Comparison of ENCODE assay signal across 17 cellular contexts in the genomic region with DNA sequence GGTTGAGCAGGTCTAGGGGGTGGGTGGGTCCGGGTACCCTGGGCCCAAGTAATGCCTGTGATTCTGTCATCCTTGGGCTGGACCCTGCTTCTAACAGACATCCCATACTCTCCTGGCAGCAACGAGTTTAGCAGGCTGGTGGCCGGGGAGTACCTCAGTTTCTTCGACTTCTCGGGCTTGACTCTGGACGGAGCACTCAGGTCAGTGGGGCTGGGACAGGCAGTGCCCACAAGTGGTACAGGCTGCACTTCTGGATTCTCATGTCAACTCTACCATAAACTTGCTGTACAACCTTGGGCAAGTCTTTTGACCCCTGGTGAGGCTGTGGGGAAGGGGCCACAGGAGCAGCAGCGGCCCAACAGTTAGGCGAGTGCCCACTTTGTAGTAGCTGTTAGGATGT. TPM values are rescaled to one million over a fixed set of nuclear protein-coding genes. Genes with fewer than 3 reads are reported as not detected.
DNase-seq lines count a peak whose midpoint lies in the region; ATAC-seq and TF ChIP-seq lines count a peak whose summit lies in the region.
"Had no signal": no experiment of that assay in that cellular context is flagged by ENCODE, and none has a peak within 500 bp of the region (broad histone marks: within the 10 kb centered on the region; RNA-seq: fewer than 3 reads in every experiment).

No MANE protein-coding gene starts in this region.

- DNase-seq in activated CD8-positive, alpha-beta memory T cell treated with anti-CD3 and anti-CD28 coated beads, Interleukin-2, amount 50 U/mL, for 4 hours, result peak; percentile 5
- no peak for DNase-seq in activated CD8-positive, alpha-beta memory T cell treated with anti-CD3 and anti-CD28 coated beads, Interleukin-2, amount 10 ng/mL, durations not matched to agents 7 days and 5 days
- DNase-seq in BE2C (peak; percentile 5), endodermal cell (peak; percentile 13), upper lobe of right lung (peak; percentile 47), NCI-H1694 (lab: John Stamatoyannopoulos, UW) (no peak), retina (no peak)
- DNase-seq: Calu3; CD4-positive, CD25-positive, alpha-beta regulatory T cell; DMS 273 treated with DMSO at 0.1 percent for 48 hours; DMS79; EL; GM23248 had no signal

- intact Hi-C loops in upper lobe of right lung (cut with DNase I), result no loop called here

- no peak overlapping the region for H3K4me3 Mint-ChIP-seq in activated CD8-positive, alpha-beta memory T cell treated with anti-CD3 and anti-CD28 coated beads, Interleukin-2, amount 10 ng/mL, durations not matched to agents 7 days and 5 days
- no peak overlapping the region for H3K4me3 Mint-ChIP-seq in endodermal cell
- H3K4me3 Mint-ChIP-seq: CD4-positive, CD25-positive, alpha-beta regulatory T cell had no signal

- 89 to 91% methylated on average over 6 to 8 of the region's 8 CpGs for WGBS in endodermal cell (ENCODE audit: insufficient coverage in 1 of 2, insufficient read length in 1 of 2), 2 experiments

- H3K4me1 ChIP-seq in BE2C, result no peaks in the 10 kb centered on the region
- no peaks in the 10 kb centered on the region for H3K4me1 ChIP-seq in endodermal cell (ENCODE audit: control insufficient read depth, insufficient read depth, low read length)
- no peaks in the 10 kb centered on the region for H3K4me1 ChIP-seq in upper lobe of right lung
- H3K4me1 ChIP-seq: BLaER1 had no signal

- H3K27ac Mint-ChIP-seq in activated CD8-positive, alpha-beta memory T cell treated with anti-CD3 and anti-CD28 coated beads, Interleukin-2, amount 10 ng/mL, durations not matched to agents 7 days and 5 days, result no peak overlapping the region
- H3K27ac Mint-ChIP-seq in endodermal cell, result no peak overlapping the region
- H3K27ac Mint-ChIP-seq: CD4-positive, CD25-positive, alpha-beta regulatory T cell had no signal

- H3K36me3 ChIP-seq in BE2C (no peaks in the 10 kb centered on the region), endodermal cell (ENCODE audit: control insufficient read depth, insufficient read depth, low read length) (no peaks in the 10 kb centered on the region), upper lobe of right lung (no peaks in the 10 kb centered on the region)
- H3K36me3 ChIP-seq: BLaER1 had no signal

- peaks cover 11% of the 10 kb centered on the region for H3K27me3 Mint-ChIP-seq in activated CD8-positive, alpha-beta memory T cell treated with anti-CD3 and anti-CD28 coated beads, Interleukin-2, amount 10 ng/mL, durations not matched to agents 7 days and 5 days
- peaks cover 21% of the 10 kb centered on the region for H3K27me3 Mint-ChIP-seq in endodermal cell (ENCODE audit: insufficient read depth)

- no peaks in the 10 kb centered on the region for H3K27me3 ChIP-seq in BE2C
- peaks cover 14% of the 10 kb centered on the region for H3K27me3 ChIP-seq in endodermal cell (ENCODE audit: control insufficient read depth, insufficient read depth, low read length, poor library complexity, severe bottlenecking)
- no peaks in the 10 kb centered on the region for H3K27me3 ChIP-seq in upper lobe of right lung

- no peak overlapping the region for H3K9ac ChIP-seq in endodermal cell (ENCODE audit: extremely low read depth, low read length, poor library complexity, severe bottlenecking)
- H3K9ac ChIP-seq: BLaER1, GM23248 had no signal

- H3K9me3 ChIP-seq in BE2C (no peaks in the 10 kb centered on the region), endodermal cell (ENCODE audit: control insufficient read depth, low read length) (no peaks in the 10 kb centered on the region), upper lobe of right lung (no peaks in the 10 kb centered on the region)

- ATAC-seq in activated CD8-positive, alpha-beta memory T cell treated with anti-CD3 and anti-CD28 coated beads, Interleukin-2, amount 10 ng/mL, durations not matched to agents 7 days and 5 days, result no peak
- no peak for ATAC-seq in upper lobe of right lung
- ATAC-seq: HCT116, HepG2 had no signal

- H3K27ac ChIP-seq in endodermal cell (ENCODE audit: low read depth, low read length), result no peak overlapping the region
- no peak overlapping the region for H3K27ac ChIP-seq in upper lobe of right lung
- H3K27ac ChIP-seq: 22Rv1, BLaER1, GM23248 had no signal

- H3K36me3 Mint-ChIP-seq in activated CD8-positive, alpha-beta memory T cell treated with anti-CD3 and anti-CD28 coated beads, Interleukin-2, amount 10 ng/mL, durations not matched to agents 7 days and 5 days, result peaks cover 3% of the 10 kb centered on the region
- H3K36me3 Mint-ChIP-seq in endodermal cell (ENCODE audit: low read depth), result no peaks in the 10 kb centered on the region
- H3K36me3 Mint-ChIP-seq: CD4-positive, CD25-positive, alpha-beta regulatory T cell had no signal

- no peak overlapping the region for H3K4me3 ChIP-seq in BE2C (ENCODE audit: low read depth, low read length)
- H3K4me3 ChIP-seq in endodermal cell (ENCODE audit: low read length), result no peak overlapping the region
- H3K4me3 ChIP-seq in upper lobe of right lung, result no peak overlapping the region
- H3K4me3 ChIP-seq: BLaER1, GM23248 had no signal

- peaks cover 5% of the 10 kb centered on the region for H3K9me3 Mint-ChIP-seq in activated CD8-positive, alpha-beta memory T cell treated with anti-CD3 and anti-CD28 coated beads, Interleukin-2, amount 10 ng/mL, durations not matched to agents 7 days and 5 days (ENCODE audit: low read depth)
- peaks cover 2% of the 10 kb centered on the region for H3K9me3 Mint-ChIP-seq in endodermal cell

- no peaks in the 10 kb centered on the region for H3K4me1 Mint-ChIP-seq in activated CD8-positive, alpha-beta memory T cell treated with anti-CD3 and anti-CD28 coated beads, Interleukin-2, amount 10 ng/mL, durations not matched to agents 7 days and 5 days
- no peaks in the 10 kb centered on the region for H3K4me1 Mint-ChIP-seq in endodermal cell
- H3K4me1 Mint-ChIP-seq: CD4-positive, CD25-positive, alpha-beta regulatory T cell had no signal

- CTCF ChIA-PET in activated CD8-positive, alpha-beta memory T cell treated with anti-CD3 and anti-CD28 coated beads, Interleukin-2, amount 10 ng/mL, durations not matched to agents 7 days and 5 days (lab: Charles Lee), result no interaction called here

- TF ChIP-seq CTCF in BE2C (IDR thresholded peaks at IDR 0.05; ENCODE audit: low read depth, low read length), result no peak
- TF ChIP-seq CTCF in endodermal cell (conservative IDR thresholded peaks at IDR 0.05), result no peak
- TF ChIP-seq CTCF in upper lobe of right lung (IDR thresholded peaks at IDR 0.05), result no peak

RNA-seq across cellular contexts. Expression of gene PSD2, which starts 21.8 kb away (rescaled TPM):
- total RNA-seq in activated CD8-positive, alpha-beta memory T cell treated with anti-CD3 and anti-CD28 coated beads, Interleukin-2, amount 10 ng/mL, durations not matched to agents 7 days and 5 days, result not detected
- 1.0 TPM for polyA plus RNA-seq in BE2C (2012; ENCODE audit: insufficient read depth, insufficient read length, low read depth)
- total RNA-seq in endodermal cell (1 to 10 TPM in 1 of 2 donors, under 1 TPM in 1; 0.55 to 2.5 TPM), upper lobe of right lung (not detected)
- 2.0 TPM for polyA plus RNA-seq in endodermal cell (2013, experiment 1 of 2)
- polyA plus RNA-seq in endodermal cell (2013, experiment 2 of 2), result 2.0 TPM
- total RNA-seq: Calu3; CD4-positive, CD25-positive, alpha-beta regulatory T cell; HepG2 had no signal
- polyA plus RNA-seq: CD4-positive, CD25-positive, alpha-beta regulatory T cell; GM23248 had no signal

Comparison
In these comparisons a context has a peak if more than half of its experiments do, and no peak if none do; other contexts are left out.
1. DNase-seq: peak in activated CD8-positive, alpha-beta memory T cell treated with anti-CD3 and anti-CD28 coated beads, Interleukin-2, amount 50 U/mL, for 4 hours (single experiment), BE2C (single experiment), endodermal cell (single experiment) and upper lobe of right lung (single experiment); none in activated CD8-positive, alpha-beta memory T cell treated with anti-CD3 and anti-CD28 coated beads, Interleukin-2, amount 10 ng/mL, durations not matched to agents 7 days and 5 days (single experiment), NCI-H1694 (single experiment) and retina (single experiment).